In the genomic region with DNA sequence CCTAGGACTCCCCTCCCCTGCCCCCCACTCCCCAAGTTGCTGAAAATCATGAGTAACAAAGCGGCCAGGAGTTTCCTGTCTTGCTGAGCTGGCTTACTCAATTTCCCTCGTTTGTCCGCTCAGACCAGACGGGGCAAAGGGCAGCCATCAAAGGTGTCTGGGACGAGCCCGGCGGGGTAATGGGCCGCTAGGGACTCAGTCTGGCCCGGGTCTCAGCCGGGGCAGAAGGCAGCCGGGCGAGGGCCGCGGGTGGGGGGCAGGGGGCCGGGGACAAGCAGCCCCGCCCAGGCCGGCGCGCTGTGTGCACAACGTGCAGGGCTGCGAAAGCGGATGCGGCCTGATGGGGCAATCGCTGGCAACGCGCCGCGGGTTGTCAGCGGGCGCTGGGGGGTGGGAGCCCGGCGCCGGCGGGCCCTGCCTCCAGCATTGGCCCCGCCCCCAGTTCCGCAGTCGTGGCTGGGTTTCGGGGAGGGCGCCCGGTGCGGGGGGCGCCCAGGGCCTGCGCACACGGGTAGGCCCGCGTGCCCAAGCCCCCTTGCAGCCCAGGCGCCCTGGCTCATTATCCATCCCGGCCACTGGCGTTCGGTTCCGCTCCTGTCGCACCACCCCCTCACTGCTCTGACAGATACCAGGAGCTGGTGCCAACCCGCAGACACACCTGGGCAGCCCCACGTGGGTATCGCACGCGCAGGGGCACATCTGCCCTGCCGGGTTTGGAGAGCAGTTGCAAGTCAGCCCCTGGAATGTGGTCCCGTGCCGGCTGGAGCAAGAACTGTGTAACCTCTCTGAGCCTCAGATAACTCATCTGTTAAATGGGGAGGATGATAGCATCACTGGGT, we compare ENCODE assay signal across 1 cellular context.
A peak's percentile ranks its signal among the peaks of the same experiment; 100 is the strongest.
TF ChIP-seq lines count a peak whose summit lies in the region.

No MANE protein-coding gene starts in this region.

TF ChIP-seq in K562, 482 proteins besides CTCF, POLR2A, EP300 and RAD21 (continued from another document):
- TF ChIP-seq ZBTB26 (CRISPR knock-in tag; IDR thresholded peaks at IDR 0.05) (no peak), NFXL1 (CRISPR knock-in tag; IDR thresholded peaks at IDR 0.05) (peak; percentile 72; the same call in 1 of the 2 replicates), SUPT5H (IDR thresholded peaks at IDR 0.05) (no peak), RFX5 (IDR thresholded peaks at IDR 0.05; ENCODE audit: low read depth, low read length) (no peak), NR2C2 (CRISPR knock-in tag; IDR thresholded peaks at IDR 0.05) (no peak), NR2C2 (tag; IDR thresholded peaks at IDR 0.05) (no peak), ZNF232 (CRISPR knock-in tag; IDR thresholded peaks at IDR 0.05) (no peak), IFI16 (CRISPR knock-in tag; IDR thresholded peaks at IDR 0.05) (peak; percentile 39; the same call in 1 of the 2 replicates), HDAC2 (IDR thresholded peaks at IDR 0.05) (peak; percentile 30; the same call in 1 of the 2 replicates), HMBOX1 (IDR thresholded peaks at IDR 0.05) (no peak), PPARD (CRISPR knock-in tag; IDR thresholded peaks at IDR 0.05) (peak; percentile 70; the same call in 1 of the 2 replicates)
- TF ChIP-seq, protein P1, sequence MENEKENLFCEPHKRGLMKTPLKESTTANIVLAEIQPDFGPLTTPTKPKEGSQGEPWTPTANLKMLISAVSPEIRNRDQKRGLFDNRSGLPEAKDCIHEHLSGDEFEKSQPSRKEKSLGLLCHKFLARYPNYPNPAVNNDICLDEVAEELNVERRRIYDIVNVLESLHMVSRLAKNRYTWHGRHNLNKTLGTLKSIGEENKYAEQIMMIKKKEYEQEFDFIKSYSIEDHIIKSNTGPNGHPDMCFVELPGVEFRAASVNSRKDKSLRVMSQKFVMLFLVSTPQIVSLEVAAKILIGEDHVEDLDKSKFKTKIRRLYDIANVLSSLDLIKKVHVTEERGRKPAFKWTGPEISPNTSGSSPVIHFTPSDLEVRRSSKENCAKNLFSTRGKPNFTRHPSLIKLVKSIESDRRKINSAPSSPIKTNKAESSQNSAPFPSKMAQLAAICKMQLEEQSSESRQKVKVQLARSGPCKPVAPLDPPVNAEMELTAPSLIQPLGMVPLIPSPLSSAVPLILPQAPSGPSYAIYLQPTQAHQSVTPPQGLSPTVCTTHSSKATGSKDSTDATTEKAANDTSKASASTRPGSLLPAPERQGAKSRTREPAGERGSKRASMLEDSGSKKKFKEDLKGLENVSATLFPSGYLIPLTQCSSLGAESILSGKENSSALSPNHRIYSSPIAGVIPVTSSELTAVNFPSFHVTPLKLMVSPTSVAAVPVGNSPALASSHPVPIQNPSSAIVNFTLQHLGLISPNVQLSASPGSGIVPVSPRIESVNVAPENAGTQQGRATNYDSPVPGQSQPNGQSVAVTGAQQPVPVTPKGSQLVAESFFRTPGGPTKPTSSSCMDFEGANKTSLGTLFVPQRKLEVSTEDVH (IDR thresholded peaks at IDR 0.05; ENCODE audit: low read depth, partially characterized antibody), result no peak
